Comparison of ENCODE assay signal across 2 cellular contexts in the genomic region with DNA sequence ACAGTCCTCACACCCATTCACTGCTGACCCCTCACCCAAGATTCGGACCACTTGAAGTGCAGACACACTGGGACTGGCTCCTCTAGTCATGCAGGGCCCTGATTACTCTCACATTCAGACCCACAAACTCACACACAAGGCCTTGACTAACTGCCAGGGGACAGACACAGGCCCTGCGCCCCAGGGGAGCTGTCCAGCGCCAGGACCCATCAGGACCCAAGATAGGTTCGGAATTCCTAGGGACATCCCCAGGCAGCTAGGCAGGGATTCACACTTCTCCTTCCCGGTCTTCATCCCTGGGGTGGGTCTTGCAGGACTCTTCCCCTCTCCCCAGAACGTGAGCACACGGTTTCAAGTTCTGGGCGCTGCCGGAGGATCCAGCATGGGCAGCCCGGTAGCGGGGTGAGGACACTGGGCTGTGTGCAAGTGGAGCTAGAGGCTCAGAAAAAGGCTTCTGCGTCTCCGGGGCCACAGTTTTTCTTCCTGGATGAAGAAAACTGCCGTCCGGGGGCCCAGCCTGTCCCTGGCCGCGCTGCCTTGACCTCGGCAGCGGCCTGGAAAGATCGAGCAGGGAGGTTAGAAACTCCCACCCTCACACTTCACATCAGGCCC.
TF ChIP-seq lines count a peak whose summit lies in the region.

No MANE protein-coding gene starts in this region.

TF ChIP-seq in SK-N-SH treated with all-trans-retinoic acid at 6 μM for 48 hours, 23 proteins besides CTCF, POLR2A, EP300 and RAD21 (continued from another document):
- TF ChIP-seq CSRNP3 (CRISPR knock-in tag; IDR thresholded peaks at IDR 0.05) (no peak), ISL1 (CRISPR knock-in tag; IDR thresholded peaks at IDR 0.05) (no peak), ZFP30 (CRISPR knock-in tag; IDR thresholded peaks at IDR 0.05) (no peak), ARNTL (CRISPR knock-in tag; IDR thresholded peaks at IDR 0.05; ENCODE audit: borderline replicate concordance, low read depth) (no peak), CREB5 (CRISPR knock-in tag; IDR thresholded peaks at IDR 0.05; ENCODE audit: low read depth) (no peak), CSDC2 (CRISPR knock-in tag; IDR thresholded peaks at IDR 0.05) (no peak), ZNF8 (CRISPR knock-in tag; IDR thresholded peaks at IDR 0.05) (no peak), ZFP3 (CRISPR knock-in tag; IDR thresholded peaks at IDR 0.05) (no peak), TOX (CRISPR knock-in tag; IDR thresholded peaks at IDR 0.05; ENCODE audit: borderline replicate concordance) (no peak), BACH2 (CRISPR knock-in tag; IDR thresholded peaks at IDR 0.05; ENCODE audit: borderline replicate concordance) (no peak)
- TF ChIP-seq, protein P1, sequence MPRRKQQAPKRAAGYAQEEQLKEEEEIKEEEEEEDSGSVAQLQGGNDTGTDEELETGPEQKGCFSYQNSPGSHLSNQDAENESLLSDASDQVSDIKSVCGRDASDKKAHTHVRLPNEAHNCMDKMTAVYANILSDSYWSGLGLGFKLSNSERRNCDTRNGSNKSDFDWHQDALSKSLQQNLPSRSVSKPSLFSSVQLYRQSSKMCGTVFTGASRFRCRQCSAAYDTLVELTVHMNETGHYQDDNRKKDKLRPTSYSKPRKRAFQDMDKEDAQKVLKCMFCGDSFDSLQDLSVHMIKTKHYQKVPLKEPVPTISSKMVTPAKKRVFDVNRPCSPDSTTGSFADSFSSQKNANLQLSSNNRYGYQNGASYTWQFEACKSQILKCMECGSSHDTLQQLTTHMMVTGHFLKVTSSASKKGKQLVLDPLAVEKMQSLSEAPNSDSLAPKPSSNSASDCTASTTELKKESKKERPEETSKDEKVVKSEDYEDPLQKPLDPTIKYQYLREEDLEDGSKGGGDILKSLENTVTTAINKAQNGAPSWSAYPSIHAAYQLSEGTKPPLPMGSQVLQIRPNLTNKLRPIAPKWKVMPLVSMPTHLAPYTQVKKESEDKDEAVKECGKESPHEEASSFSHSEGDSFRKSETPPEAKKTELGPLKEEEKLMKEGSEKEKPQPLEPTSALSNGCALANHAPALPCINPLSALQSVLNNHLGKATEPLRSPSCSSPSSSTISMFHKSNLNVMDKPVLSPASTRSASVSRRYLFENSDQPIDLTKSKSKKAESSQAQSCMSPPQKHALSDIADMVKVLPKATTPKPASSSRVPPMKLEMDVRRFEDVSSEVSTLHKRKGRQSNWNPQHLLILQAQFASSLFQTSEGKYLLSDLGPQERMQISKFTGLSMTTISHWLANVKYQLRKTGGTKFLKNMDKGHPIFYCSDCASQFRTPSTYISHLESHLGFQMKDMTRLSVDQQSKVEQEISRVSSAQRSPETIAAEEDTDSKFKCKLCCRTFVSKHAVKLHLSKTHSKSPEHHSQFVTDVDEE (CRISPR knock-in tag; IDR thresholded peaks at IDR 0.05), result no peak
- TF ChIP-seq, protein P2, sequence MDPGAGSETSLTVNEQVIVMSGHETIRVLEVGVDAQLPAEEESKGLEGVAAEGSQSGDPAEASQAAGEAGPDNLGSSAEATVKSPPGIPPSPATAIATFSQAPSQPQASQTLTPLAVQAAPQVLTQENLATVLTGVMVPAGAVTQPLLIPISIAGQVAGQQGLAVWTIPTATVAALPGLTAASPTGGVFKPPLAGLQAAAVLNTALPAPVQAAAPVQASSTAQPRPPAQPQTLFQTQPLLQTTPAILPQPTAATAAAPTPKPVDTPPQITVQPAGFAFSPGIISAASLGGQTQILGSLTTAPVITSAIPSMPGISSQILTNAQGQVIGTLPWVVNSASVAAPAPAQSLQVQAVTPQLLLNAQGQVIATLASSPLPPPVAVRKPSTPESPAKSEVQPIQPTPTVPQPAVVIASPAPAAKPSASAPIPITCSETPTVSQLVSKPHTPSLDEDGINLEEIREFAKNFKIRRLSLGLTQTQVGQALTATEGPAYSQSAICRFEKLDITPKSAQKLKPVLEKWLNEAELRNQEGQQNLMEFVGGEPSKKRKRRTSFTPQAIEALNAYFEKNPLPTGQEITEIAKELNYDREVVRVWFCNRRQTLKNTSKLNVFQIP (CRISPR knock-in tag; IDR thresholded peaks at IDR 0.05; ENCODE audit: borderline replicate concordance, low read depth), result no peak
TF ChIP-seq in SK-N-SH treated with all-trans-retinoic acid at 6 μM for 48 hours: peak in this region for 0.

TF ChIP-seq in neural cell, 6 proteins besides CTCF, POLR2A, EP300 and RAD21 (continued from another document):
- TF ChIP-seq REST (IDR thresholded peaks at IDR 0.05; ENCODE audit: borderline replicate concordance), result no peak
- no peak for TF ChIP-seq TAF1 (IDR thresholded peaks at IDR 0.05; ENCODE audit: low read depth)
